Comparison of ENCODE assay signal across 12 cellular contexts in the genomic region with DNA sequence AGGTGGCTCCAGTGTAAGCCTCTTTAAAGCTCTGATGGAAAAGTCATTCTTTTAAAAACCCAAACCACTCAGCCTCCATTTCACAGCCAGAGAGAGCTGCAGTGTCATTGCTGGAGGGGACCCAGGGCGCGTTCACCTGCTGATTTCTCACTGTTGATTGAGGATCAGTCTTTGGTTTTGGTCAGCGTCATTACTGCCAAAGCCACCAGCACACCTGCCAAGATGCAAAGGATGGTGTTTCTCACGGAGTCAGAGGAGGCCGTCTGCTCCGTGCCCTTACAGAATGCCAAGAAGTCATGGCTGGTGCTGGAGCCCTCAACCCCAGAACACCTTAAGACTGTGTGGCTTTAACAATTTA. TPM values are rescaled to one million over a fixed set of nuclear protein-coding genes. Genes with fewer than 3 reads are reported as not detected.
DNase-seq lines count a peak whose midpoint lies in the region; ATAC-seq and TF ChIP-seq lines count a peak whose summit lies in the region.
"Had no signal": no experiment of that assay in that cellular context is flagged by ENCODE, and none has a peak within 500 bp of the region (broad histone marks: within the 10 kb centered on the region; RNA-seq: fewer than 3 reads in every experiment).

No MANE protein-coding gene starts in this region.

- H4K91ac ChIP-seq in IMR-90 (ENCODE audit: insufficient read depth, low read depth, low read length), result no peak overlapping the region

- H3K9me1 ChIP-seq in IMR-90 (ENCODE audit: insufficient read depth, low read length), result no peaks in the 10 kb centered on the region

- CTCF ChIA-PET in IMR-90 (lab: Yijun Ruan, JAX), result interaction anchor here (0.6 to 1.9 kb wide), 11 partner anchors 10 to 245 kb away, joined by 3 to 24 read pairs (median 4); partner anchors contain the start of gene ERG28

- ATAC-seq in IMR-90 (ENCODE audit: low read depth), result no peak
- ATAC-seq in GM19455 (IDR thresholded peaks at IDR 0.05; ENCODE audit: unreplicated experiment), result no peak

- H3K9ac ChIP-seq in IMR-90 (ENCODE audit: low read depth, low read length), result no peak overlapping the region
- no peak overlapping the region for H3K9ac ChIP-seq in neural progenitor cell
- H3K9ac ChIP-seq: BLaER1 had no signal

- no peak overlapping the region for H2BK15ac ChIP-seq in IMR-90 (ENCODE audit: low read depth, low read length)

- no TSS peak for BruUV-seq in IMR-90 (replicated peaks; lab: Mats Ljungman, UMichigan)

- peak overlapping the region; percentile 56 for H2AFZ ChIP-seq in IMR-90 (replicated peaks; ENCODE audit: low read length, poor library complexity)
- peak overlapping the region; percentile 34 for H2AFZ ChIP-seq in neural progenitor cell (replicated peaks)

- H2AK5ac ChIP-seq in IMR-90 (ENCODE audit: low read depth, low read length), result no peak overlapping the region

- H3K9me3 ChIP-seq in IMR-90 (ENCODE audit: control insufficient read depth, insufficient read depth, low read length), result peaks cover 3% of the 10 kb centered on the region; the same call in 1 of the 2 replicates
- H3K9me3 ChIP-seq in neural progenitor cell (ENCODE audit: low read depth), result no peaks in the 10 kb centered on the region
- H3K9me3 ChIP-seq: BLaER1, breast epithelium, HAP-1 had no signal

- H3K4me1 ChIP-seq in IMR-90 (ENCODE audit: control insufficient read depth, insufficient read depth, low read length) (no peaks in the 10 kb centered on the region), neural progenitor cell (no peaks in the 10 kb centered on the region)
- H3K4me1 ChIP-seq: breast epithelium, HAP-1 had no signal

- no peaks in the 10 kb centered on the region for H3K36me3 Mint-ChIP-seq in neural progenitor cell
- H3K36me3 Mint-ChIP-seq: activated naive CD8-positive, alpha-beta T cell treated with anti-CD3 and anti-CD28 coated beads for 36 hours had no signal

- no peak overlapping the region for H3K4ac ChIP-seq in IMR-90 (ENCODE audit: low read depth, low read length)

- no peaks in the 10 kb centered on the region for H3K9me3 Mint-ChIP-seq in neural progenitor cell
- H3K9me3 Mint-ChIP-seq: activated CD4-positive, alpha-beta T cell treated with anti-CD3 and anti-CD28 coated beads, Interleukin-2, amount 10 ng/mL, durations not matched to agents 24 days and 14 days; activated naive CD8-positive, alpha-beta T cell treated with anti-CD3 and anti-CD28 coated beads for 36 hours had no signal

- POLR2A ChIA-PET in IMR-90 (lab: Charles Lee; ENCODE audit: unreplicated experiment), result interaction anchor here (0.5 kb wide), 1 partner anchor 185 kb away, joined by 3 read pairs; no protein-coding TSS in a partner anchor

- H3K36me3 ChIP-seq in IMR-90 (ENCODE audit: control insufficient read depth, insufficient read depth, low read length), result no peaks in the 10 kb centered on the region
- no peaks in the 10 kb centered on the region for H3K36me3 ChIP-seq in neural progenitor cell
- H3K36me3 ChIP-seq: BLaER1, breast epithelium, HAP-1 had no signal

- H2AK9ac ChIP-seq in IMR-90 (replicated peaks; ENCODE audit: low read depth, low read length, poor library complexity), result peak overlapping the region; percentile 61

- H3K14ac ChIP-seq in IMR-90 (replicated peaks; ENCODE audit: low read depth, low read length), result no peak overlapping the region

- H3K23ac ChIP-seq in IMR-90 (ENCODE audit: low read depth, low read length), result no peak overlapping the region

- H2BK5ac ChIP-seq in IMR-90 (ENCODE audit: low read depth, low read length, poor library complexity, severe bottlenecking), result no peak overlapping the region

- WGBS in IMR-90 (ENCODE audit: extremely low coverage in 2 of 2, insufficient read length in 1 of 2), 2 experiments, result 63% methylated on average over 2 of the region's 6 CpGs; no CpG with 5 or more reads in 1 of the 2 experiments

- peak; percentile 16 for DNase-seq in ELF-1 (ENCODE audit: low read depth, low spot score)
- DNase-seq in IMR-90, result no peak
- DNase-seq in neural progenitor cell (ENCODE audit: low spot score), result no peak
- no peak for DNase-seq in SHP77 (lab: John Stamatoyannopoulos, UW)
- DNase-seq in DMS 273 treated with DMSO at 0.1 percent for 48 hours (lab: John Stamatoyannopoulos, UW), result no peak

- peaks cover 32% of the 10 kb centered on the region for H3K27me3 ChIP-seq in IMR-90 (ENCODE audit: control insufficient read depth, insufficient read depth, low read length)
- H3K27me3 ChIP-seq in neural progenitor cell, result no peaks in the 10 kb centered on the region
- H3K27me3 ChIP-seq: BLaER1, breast epithelium had no signal

- no peak for TF ChIP-seq POLR2A in IMR-90 (IDR thresholded peaks at IDR 0.05; ENCODE audit: low read depth, low read length)

- no peaks in the 10 kb centered on the region for H3K79me2 ChIP-seq in neural progenitor cell (ENCODE audit: low read depth)

- H3K4me1 Mint-ChIP-seq in neural progenitor cell, result peaks cover 3% of the 10 kb centered on the region

- H3K4me3 ChIP-seq in IMR-90 (ENCODE audit: insufficient read depth, low read depth, low read length) (no peak overlapping the region), neural progenitor cell (no peak overlapping the region)
- H3K4me3 ChIP-seq: BLaER1, HAP-1 had no signal

- TF ChIP-seq RAD21 in IMR-90 (IDR thresholded peaks at IDR 0.05; ENCODE audit: low read length), result no peak

- no peak overlapping the region for H2BK120ac ChIP-seq in IMR-90 (ENCODE audit: low read depth, low read length)

- H3K27ac Mint-ChIP-seq in neural progenitor cell, result no peak overlapping the region
- H3K27ac Mint-ChIP-seq: activated naive CD8-positive, alpha-beta T cell treated with anti-CD3 and anti-CD28 coated beads for 36 hours had no signal

- H3K79me1 ChIP-seq in IMR-90 (ENCODE audit: low read depth in 1 of 2, low read length in 2 of 2), result no peaks in the 10 kb centered on the region

- intact Hi-C loops in IMR-90 (cut with micrococcal nuclease), result loop anchor here (2.0 kb wide), 2 partner anchors 165 to 357 kb away; no protein-coding TSS in a partner anchor

- no peak overlapping the region for H2BK20ac ChIP-seq in IMR-90 (ENCODE audit: low read depth, low read length)

- H3K27me3 Mint-ChIP-seq in neural progenitor cell (ENCODE audit: insufficient read depth, low read depth), result peaks cover 7% of the 10 kb centered on the region
- H3K27me3 Mint-ChIP-seq: activated CD4-positive, alpha-beta T cell treated with anti-CD3 and anti-CD28 coated beads, Interleukin-2, amount 10 ng/mL, durations not matched to agents 24 days and 14 days had no signal

- no peak overlapping the region for H3K18ac ChIP-seq in IMR-90 (ENCODE audit: low read depth, low read length)

- no peak overlapping the region for H4K8ac ChIP-seq in IMR-90 (ENCODE audit: low read depth in 2 of 2, low read length in 2 of 2)

- dilution Hi-C loops in IMR-90 (cut with HindIII; ENCODE audit: low sequenced_read_pairs, unreplicated experiment), result no loop called here

- in situ Hi-C loops in IMR-90 (cut with MboI; ENCODE audit: low sequenced_read_pairs), result loop anchor here (5.0 to 10.0 kb wide), 2 partner anchors 182 to 355 kb away; no protein-coding TSS in a partner anchor

- H3K4me2 ChIP-seq in IMR-90 (ENCODE audit: low read depth, low read length) (no peak overlapping the region), neural progenitor cell (no peak overlapping the region)
- H3K4me2 ChIP-seq: BLaER1 had no signal

- no peak overlapping the region for H3K4me3 Mint-ChIP-seq in neural progenitor cell
- H3K4me3 Mint-ChIP-seq: activated naive CD8-positive, alpha-beta T cell treated with anti-CD3 and anti-CD28 coated beads for 36 hours had no signal

- H3K56ac ChIP-seq in IMR-90 (ENCODE audit: extremely low read depth, insufficient read depth, low read length), result no peak overlapping the region

- H4K5ac ChIP-seq in IMR-90 (ENCODE audit: low read depth, low read length), result no peak overlapping the region

- TF ChIP-seq CTCF in IMR-90 (conservative IDR thresholded peaks at IDR 0.05; ENCODE audit: low read depth, low read length) (no peak), VCaP (conservative IDR thresholded peaks at IDR 0.05) (no peak), neural progenitor cell (IDR thresholded peaks at IDR 0.05) (no peak)

- H4K20me1 ChIP-seq in IMR-90 (ENCODE audit: insufficient read depth, low read length), result no peaks in the 10 kb centered on the region
- no peaks in the 10 kb centered on the region for H4K20me1 ChIP-seq in neural progenitor cell (ENCODE audit: low read depth)
- H4K20me1 ChIP-seq: BLaER1 had no signal

- no peak overlapping the region for H3K27ac ChIP-seq in IMR-90 (ENCODE audit: insufficient read depth, low read length)
- peak overlapping the region; percentile 70 for H3K27ac ChIP-seq in VCaP
- no peak overlapping the region for H3K27ac ChIP-seq in neural progenitor cell
- H3K27ac ChIP-seq: BLaER1, breast epithelium had no signal

- H3F3A ChIP-seq in neural progenitor cell (ENCODE audit: low read depth), result no peaks in the 10 kb centered on the region

TF ChIP-seq in IMR-90, 13 proteins besides CTCF, POLR2A, EP300 and RAD21:
- TF ChIP-seq FOS (IDR thresholded peaks at IDR 0.05; ENCODE audit: low read depth, low read length) (no peak), MAFK (IDR thresholded peaks at IDR 0.05; ENCODE audit: low read depth, low read length) (no peak), NFE2L2 (IDR thresholded peaks at IDR 0.05; ENCODE audit: low read depth, low read length) (no peak), MXI1 (IDR thresholded peaks at IDR 0.05; ENCODE audit: borderline replicate concordance, low read depth, low read length) (no peak), BHLHE40 (IDR thresholded peaks at IDR 0.05; ENCODE audit: low read depth, low read length) (no peak), SMC3 (IDR thresholded peaks at IDR 0.05; ENCODE audit: low read depth, low read length) (no peak), CHD1 (IDR thresholded peaks at IDR 0.05; ENCODE audit: low read depth, low read length) (no peak), RFX5 (IDR thresholded peaks at IDR 0.05; ENCODE audit: low read depth, low read length) (no peak)

RNA-seq across cellular contexts. Expression of gene BATF, which starts 32.8 kb away (rescaled TPM):
- total RNA-seq in IMR-90 (2012; rRNA removed) (not detected in 2 replicates), neural progenitor cell (ENCODE audit: low replicate concordance) (not detected in 2 replicates)
- polyA plus RNA-seq in IMR-90 (2012; rRNA removed), result not detected in 2 replicates
- not detected in 2 replicates for polyA plus RNA-seq in IMR-90 (2012; cell fraction: cytosol; rRNA removed)
- polyA plus RNA-seq in IMR-90 (2012; cell fraction: nucleus; rRNA removed; ENCODE audit: low replicate concordance), result not detected in 2 replicates
